Comparison of ENCODE assay signal across 10 cellular contexts in the genomic region with DNA sequence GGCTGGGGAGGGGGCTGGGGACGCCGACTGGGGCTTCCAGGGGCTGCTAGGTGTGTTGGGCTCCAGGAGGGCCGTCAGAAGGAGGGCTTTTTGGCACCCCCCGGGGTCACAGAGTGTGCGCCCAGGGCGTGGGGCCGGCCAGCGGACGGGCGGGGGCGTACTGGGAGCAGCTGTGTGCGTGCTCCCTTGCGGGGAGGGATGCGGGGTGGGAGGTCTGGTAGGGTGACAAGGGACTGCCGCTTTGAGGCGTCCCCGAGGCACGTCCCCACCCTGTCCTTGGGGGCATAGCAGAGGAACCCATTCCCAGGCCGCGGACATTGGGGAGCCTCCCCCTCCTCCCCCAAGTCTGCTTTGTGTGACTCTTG. TPM values are rescaled to one million over a fixed set of nuclear protein-coding genes. Genes with fewer than 3 reads are reported as not detected.
DNase-seq lines count a peak whose midpoint lies in the region; ATAC-seq and TF ChIP-seq lines count a peak whose summit lies in the region.
"Had no signal": no experiment of that assay in that cellular context is flagged by ENCODE, and none has a peak within 500 bp of the region (broad histone marks: within the 10 kb centered on the region; RNA-seq: fewer than 3 reads in every experiment).

No MANE protein-coding gene starts in this region.

- H4K20me1 ChIP-seq in GM23338 (replicated peaks; ENCODE audit: insufficient read depth) (no peaks in the 10 kb centered on the region; the same call in 1 of the 2 replicates), neural cell (ENCODE audit: insufficient read depth) (no peaks in the 10 kb centered on the region)

- H3K27ac Mint-ChIP-seq in GM23338 = no peak overlapping the region

- TF ChIP-seq EP300 in neural cell (conservative IDR thresholded peaks at IDR 0.05; ENCODE audit: poor library complexity, severe bottlenecking) = no peak

- no peaks in the 10 kb centered on the region for H3K9me3 Mint-ChIP-seq in GM23338

- no peak for TF ChIP-seq RAD21 in neural cell (conservative IDR thresholded peaks at IDR 0.05)

- BruUV-seq in A673 (replicated peaks; lab: Mats Ljungman, UMichigan) = no TSS peak

- no peaks in the 10 kb centered on the region for H3K79me2 ChIP-seq in GM23338 (replicated peaks; ENCODE audit: insufficient read depth)
- H3K79me2 ChIP-seq in neural cell (replicated peaks; ENCODE audit: insufficient read depth, low read length) = no peaks in the 10 kb centered on the region

- H2AFZ ChIP-seq in GM23338 (no peak overlapping the region), neural cell (ENCODE audit: low read depth, low read length) (no peak overlapping the region)

- H3K4me3 ChIP-seq in A673 (ENCODE audit: low read depth, low read length, poor library complexity, severe bottlenecking) (peak overlapping the region; percentile 77), GM23338 (peak overlapping the region; percentile 68), colonic mucosa (peak overlapping the region; percentile 70), neural cell (ENCODE audit: low read length) (peak overlapping the region; percentile 80)

- H3K36me3 ChIP-seq in A673 (ENCODE audit: insufficient read depth, low read length, poor library complexity, severe bottlenecking) (no peaks in the 10 kb centered on the region), GM23338 (ENCODE audit: insufficient read depth) (no peaks in the 10 kb centered on the region), colonic mucosa (no peaks in the 10 kb centered on the region), neural cell (ENCODE audit: insufficient read depth, low read length) (no peaks in the 10 kb centered on the region)
- H3K36me3 ChIP-seq: prostate gland had no signal

- H3K27me3 ChIP-seq in A673 (replicated peaks; ENCODE audit: insufficient read depth, low read depth, low read length, poor library complexity) (no peaks in the 10 kb centered on the region), GM23338 (ENCODE audit: insufficient read depth) (peaks cover 68% of the 10 kb centered on the region), colonic mucosa (peaks cover 31% of the 10 kb centered on the region), neural cell (ENCODE audit: insufficient read depth, low read depth, low read length) (peaks cover 51% of the 10 kb centered on the region)

- intact Hi-C loops in A673 (cut with micrococcal nuclease; ENCODE audit: unreplicated experiment) = loop anchor here (5.0 kb wide), 1 partner anchor 55 kb away; no protein-coding TSS in a partner anchor
- intact Hi-C loops in colonic mucosa (cut with DNase I) = no loop called here

- peak overlapping the region; percentile 73 for H3K27ac ChIP-seq in A673 (ENCODE audit: low read depth, low read length, poor library complexity, severe bottlenecking)
- H3K27ac ChIP-seq in GM23338 (ENCODE audit: low read depth) = no peak overlapping the region
- no peak overlapping the region for H3K27ac ChIP-seq in colonic mucosa
- H3K27ac ChIP-seq in neural cell (ENCODE audit: low read length) = no peak overlapping the region

- TF ChIP-seq CTCF in A673 (conservative IDR thresholded peaks at IDR 0.05; ENCODE audit: low read depth, low read length) (no peak), GM23338 (conservative IDR thresholded peaks at IDR 0.05; ENCODE audit: low read depth in 2 of 2) (no peak), colonic mucosa (IDR thresholded peaks at IDR 0.05) (no peak), neural cell (IDR thresholded peaks at IDR 0.05; ENCODE audit: poor library complexity, severe bottlenecking) (no peak)

- peaks cover 61% of the 10 kb centered on the region for H3K4me1 Mint-ChIP-seq in GM23338

- DNase-seq in A673 (ENCODE audit: low spot score) (no peak), GM23338 (ENCODE audit: low spot score) (no peak), colonic mucosa (no peak), GM03348 (ENCODE audit: low spot score) (no peak)
- no peak for DNase-seq in activated CD8-positive, alpha-beta memory T cell treated with anti-CD3 and anti-CD28 coated beads for 24 hours
- DNase-seq in stimulated activated CD4-positive, alpha-beta T cell treated with anti-CD3 and anti-CD28 coated beads, Interleukin-4, amount 100 ng/mL, for 4 hours = no peak
- DNase-seq: NCI-H1930 had no signal

- H3K36me3 Mint-ChIP-seq in GM23338 (ENCODE audit: low read depth) = no peaks in the 10 kb centered on the region; the same call in 2 of the 3 replicates

- H3K9me3 ChIP-seq in A673 (ENCODE audit: low read depth, low read length, poor library complexity, severe bottlenecking) (no peaks in the 10 kb centered on the region), colonic mucosa (no peaks in the 10 kb centered on the region), neural cell (ENCODE audit: low read length) (no peaks in the 10 kb centered on the region)
- H3K9me3 ChIP-seq: prostate gland had no signal

- CTCF ChIA-PET in A673 (lab: Charles Lee) = no interaction called here

- H3K27me3 Mint-ChIP-seq in GM23338 (ENCODE audit: insufficient read depth, low read depth, poor library complexity) = peaks cover 55% of the 10 kb centered on the region

- H3K9me2 ChIP-seq in GM23338 (ENCODE audit: insufficient read depth) = no peaks in the 10 kb centered on the region
- H3K9me2 ChIP-seq in neural cell (ENCODE audit: insufficient read depth, low read length) = no peaks in the 10 kb centered on the region

- peak overlapping the region; percentile 63 for H3K4me3 Mint-ChIP-seq in GM23338

- 0 out of 2 replicates have a peak, but pooled peaks cover 4% of the 10 kb centered on the region for H3F3A ChIP-seq in GM23338 (replicated peaks; ENCODE audit: low read depth)
- no peaks in the 10 kb centered on the region for H3F3A ChIP-seq in neural cell (ENCODE audit: insufficient read depth, low read length, poor library complexity, severe bottlenecking)

- peak overlapping the region; percentile 84 for H3K4me2 ChIP-seq in GM23338
- H3K4me2 ChIP-seq in neural cell (ENCODE audit: low read length) = peak overlapping the region; percentile 65

- POLR2A ChIA-PET in A673 (lab: Charles Lee; ENCODE audit: low non-redundant PET) = no interaction called here

- H3K9ac ChIP-seq in colonic mucosa (ENCODE audit: low read depth in 2 of 2, low read length in 2 of 2) (peak overlapping the region in 1 of 2 donors; percentile 78), neural cell (ENCODE audit: low read length) (peak overlapping the region; percentile 67)

- ATAC-seq in GM23338 = no peak
- no peak for ATAC-seq in HG03108 (IDR thresholded peaks at IDR 0.05; ENCODE audit: unreplicated experiment)

- H3K4me1 ChIP-seq in A673 (ENCODE audit: insufficient read depth, low read length, poor library complexity, severe bottlenecking) (peaks cover 44% of the 10 kb centered on the region), GM23338 (ENCODE audit: insufficient read depth) (peaks cover 50% of the 10 kb centered on the region), colonic mucosa (peaks cover 22% of the 10 kb centered on the region)

TF ChIP-seq in GM23338, 12 proteins besides CTCF, POLR2A, EP300 and RAD21 (continues in another document):
- TF ChIP-seq ETS1 (IDR thresholded peaks at IDR 0.05) = no peak
- no peak for TF ChIP-seq STAT1 (IDR thresholded peaks at IDR 0.05; ENCODE audit: unreplicated experiment)
- no peak for TF ChIP-seq CREB1 (CRISPR knock-in tag; IDR thresholded peaks at IDR 0.05; ENCODE audit: low read depth)
- TF ChIP-seq NANOG (IDR thresholded peaks at IDR 0.05; ENCODE audit: borderline replicate concordance) = no peak
- TF ChIP-seq ZNF114 (CRISPR knock-in tag; IDR thresholded peaks at IDR 0.05) = no peak
- TF ChIP-seq EZH2 (IDR thresholded peaks at IDR 0.05; ENCODE audit: low read depth, unreplicated experiment) = no peak
- no peak for TF ChIP-seq JUNB (IDR thresholded peaks at IDR 0.05; ENCODE audit: unreplicated experiment)

TF ChIP-seq in neural cell, 6 proteins besides CTCF, POLR2A, EP300 and RAD21:
- TF ChIP-seq SMC3 (conservative IDR thresholded peaks at IDR 0.05; ENCODE audit: poor library complexity) (no peak), MXI1 (conservative IDR thresholded peaks at IDR 0.05; ENCODE audit: poor library complexity, severe bottlenecking) (no peak), POLR2AphosphoS5 (IDR thresholded peaks at IDR 0.05) (no peak), EZH2 (IDR thresholded peaks at IDR 0.05; ENCODE audit: borderline replicate concordance, insufficient read depth, low read length, poor library complexity, severe bottlenecking) (no peak), TAF1 (IDR thresholded peaks at IDR 0.05; ENCODE audit: low read depth) (no peak)
- TF ChIP-seq, protein P1, sequence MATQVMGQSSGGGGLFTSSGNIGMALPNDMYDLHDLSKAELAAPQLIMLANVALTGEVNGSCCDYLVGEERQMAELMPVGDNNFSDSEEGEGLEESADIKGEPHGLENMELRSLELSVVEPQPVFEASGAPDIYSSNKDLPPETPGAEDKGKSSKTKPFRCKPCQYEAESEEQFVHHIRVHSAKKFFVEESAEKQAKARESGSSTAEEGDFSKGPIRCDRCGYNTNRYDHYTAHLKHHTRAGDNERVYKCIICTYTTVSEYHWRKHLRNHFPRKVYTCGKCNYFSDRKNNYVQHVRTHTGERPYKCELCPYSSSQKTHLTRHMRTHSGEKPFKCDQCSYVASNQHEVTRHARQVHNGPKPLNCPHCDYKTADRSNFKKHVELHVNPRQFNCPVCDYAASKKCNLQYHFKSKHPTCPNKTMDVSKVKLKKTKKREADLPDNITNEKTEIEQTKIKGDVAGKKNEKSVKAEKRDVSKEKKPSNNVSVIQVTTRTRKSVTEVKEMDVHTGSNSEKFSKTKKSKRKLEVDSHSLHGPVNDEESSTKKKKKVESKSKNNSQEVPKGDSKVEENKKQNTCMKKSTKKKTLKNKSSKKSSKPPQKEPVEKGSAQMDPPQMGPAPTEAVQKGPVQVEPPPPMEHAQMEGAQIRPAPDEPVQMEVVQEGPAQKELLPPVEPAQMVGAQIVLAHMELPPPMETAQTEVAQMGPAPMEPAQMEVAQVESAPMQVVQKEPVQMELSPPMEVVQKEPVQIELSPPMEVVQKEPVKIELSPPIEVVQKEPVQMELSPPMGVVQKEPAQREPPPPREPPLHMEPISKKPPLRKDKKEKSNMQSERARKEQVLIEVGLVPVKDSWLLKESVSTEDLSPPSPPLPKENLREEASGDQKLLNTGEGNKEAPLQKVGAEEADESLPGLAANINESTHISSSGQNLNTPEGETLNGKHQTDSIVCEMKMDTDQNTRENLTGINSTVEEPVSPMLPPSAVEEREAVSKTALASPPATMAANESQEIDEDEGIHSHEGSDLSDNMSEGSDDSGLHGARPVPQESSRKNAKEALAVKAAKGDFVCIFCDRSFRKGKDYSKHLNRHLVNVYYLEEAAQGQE (IDR thresholded peaks at IDR 0.05; ENCODE audit: borderline replicate concordance) = no peak

RNA-seq across cellular contexts. Expression of gene FOXO6, which starts 1.1 kb away (rescaled TPM):
- total RNA-seq in A673 (2021) (6.1 and 7.6 TPM in 2 replicates), colonic mucosa (under 1 TPM; 0.56 to 0.59 TPM)
- total RNA-seq in GM23338 (2014; rRNA removed; shearing (Covaris generic)) = 4.2 and 4.5 TPM in 2 replicates
- polyA plus RNA-seq in GM23338 (2016; fragmentation: Nextera tagmentation; extraction: Ambion mirVana) (0.66 and 0.68 TPM in 2 replicates), neural cell (0.59 and 3.2 TPM in 2 replicates)
- polyA minus RNA-seq in neural cell = 3.5 and 3.9 TPM in 2 replicates
